Comparison of ENCODE assay signal across 8 cellular contexts in the genomic region with DNA sequence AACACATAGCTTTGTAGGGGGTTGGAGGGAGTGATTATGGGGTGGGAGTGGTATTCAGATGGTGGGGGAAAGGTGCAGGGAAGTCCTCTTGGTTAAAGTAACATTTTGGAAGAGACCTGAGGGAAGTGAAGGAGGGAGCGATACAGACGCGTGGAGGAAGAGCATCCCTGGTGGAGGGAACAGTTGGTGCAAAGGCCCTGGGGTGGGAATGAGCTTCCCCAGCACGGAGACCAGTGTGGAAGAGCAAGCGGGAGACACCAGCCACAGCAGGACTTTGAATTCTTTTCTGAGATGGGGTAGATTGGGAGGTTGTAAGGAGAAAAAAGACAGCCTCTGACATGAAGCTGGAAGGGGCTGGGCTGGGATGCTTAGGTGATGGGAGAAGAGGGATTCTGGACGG. TPM values are rescaled to one million over a fixed set of nuclear protein-coding genes. Genes with fewer than 3 reads are reported as not detected.
DNase-seq lines count a peak whose midpoint lies in the region; ATAC-seq and TF ChIP-seq lines count a peak whose summit lies in the region.

No MANE protein-coding gene starts in this region.

- no peak for DNase-seq in T-cell
- no peak for DNase-seq in fibroblast of the aortic adventitia (ENCODE audit: low read depth)
- DNase-seq in retinal pigment epithelial cell (ENCODE audit: low read depth), result no peak
- no peak for DNase-seq in NCI-H2081 (lab: John Stamatoyannopoulos, UW)
- DNase-seq in NCI-H69 (lab: John Stamatoyannopoulos, UW), result no peak
- DNase-seq in NCI-H345 treated with DMSO at 0.1 percent for 48 hours (lab: John Stamatoyannopoulos, UW; ENCODE audit: unreplicated experiment), result no peak

- H3K27me3 ChIP-seq in DOHH2 (ENCODE audit: control insufficient read depth, low read length), result peaks cover 10% of the 10 kb centered on the region

- no peaks in the 10 kb centered on the region for H3K36me3 ChIP-seq in DOHH2 (ENCODE audit: control insufficient read depth, low read length)

- TF ChIP-seq CTCF in DOHH2 (IDR thresholded peaks at IDR 0.05; ENCODE audit: low read depth, low read length, poor library complexity, severe bottlenecking) (no peak), fibroblast of the aortic adventitia (IDR thresholded peaks at IDR 0.05; ENCODE audit: insufficient read depth, low read length) (no peak), retinal pigment epithelial cell (conservative IDR thresholded peaks at IDR 0.05; ENCODE audit: low read depth, low read length) (no peak)

- no peak overlapping the region for H3K27ac ChIP-seq in DOHH2 (ENCODE audit: low read depth, low read length)

- no peaks in the 10 kb centered on the region for H3K9me3 ChIP-seq in DOHH2 (ENCODE audit: control insufficient read depth, insufficient read depth, low read length)

- H4K20me1 ChIP-seq in DOHH2 (ENCODE audit: control insufficient read depth, insufficient read depth, low read depth, low read length), result no peaks in the 10 kb centered on the region

- no peaks in the 10 kb centered on the region for H3F3A ChIP-seq in DOHH2 (ENCODE audit: control insufficient read depth, insufficient read depth)

- H3K4me3 Mint-ChIP-seq in T-cell, result peak overlapping the region; percentile 69 to 85 (median 69)

- no peaks in the 10 kb centered on the region for H3K79me2 ChIP-seq in DOHH2 (ENCODE audit: control insufficient read depth, low read length)

- ATAC-seq in T-cell (replicated peaks in 1 of 4), result no peak
- no peak for ATAC-seq in HG03025 (IDR thresholded peaks at IDR 0.05; ENCODE audit: low FRiP score, unreplicated experiment)

- CTCF ChIA-PET in T-cell (lab: Charles Lee), result no interaction called here

- peak overlapping the region; percentile 24; the same call in 1 of the 2 replicates for H3K4me2 ChIP-seq in DOHH2 (ENCODE audit: low read length)

- H3K36me3 Mint-ChIP-seq in T-cell, result peaks cover 9% of the 10 kb centered on the region

- no peaks in the 10 kb centered on the region for H3K9me3 Mint-ChIP-seq in T-cell

- peaks cover 38 to 55% (median 54%) of the 10 kb centered on the region in 3 donors for H3K4me1 Mint-ChIP-seq in T-cell

- no peaks in the 10 kb centered on the region for H3K4me1 ChIP-seq in DOHH2 (ENCODE audit: control insufficient read depth, low read length)

- no peaks in the 10 kb centered on the region for H3K9me2 ChIP-seq in DOHH2 (replicated peaks; ENCODE audit: control insufficient read depth, low read length)

- POLR2A ChIA-PET in T-cell (lab: Charles Lee), result no interaction called here

- H3K27ac Mint-ChIP-seq in T-cell, result peak overlapping the region; percentile 55 to 87

- H3K27me3 Mint-ChIP-seq in T-cell, result peaks cover 0 to 2% of the 10 kb centered on the region in 2 donors

- H3K4me3 ChIP-seq in DOHH2 (ENCODE audit: low read length) (no peak overlapping the region), fibroblast of the aortic adventitia (ENCODE audit: low read depth, low read length) (peak overlapping the region; percentile 48), retinal pigment epithelial cell (ENCODE audit: low read length) (peak overlapping the region; percentile 31)

RNA-seq across cellular contexts. Expression of a gene that starts 23.5 kb away (rescaled TPM):
- total RNA-seq in T-cell (100 to 1,000 TPM in 1 of 5 donors, 10 to 100 TPM in 4; 56.4 to 107 (median 90.8) TPM), fibroblast of the aortic adventitia (ENCODE audit: low replicate concordance) (64.4 and 114 TPM in 2 replicates)

RNA-seq across cellular contexts. Expression of a gene that starts 49.4 kb away (rescaled TPM):
- not detected for total RNA-seq in T-cell
- total RNA-seq in fibroblast of the aortic adventitia (ENCODE audit: low replicate concordance), result not detected in 2 replicates
